Comparison of ENCODE assay signal across 22 cellular contexts in the genomic region with DNA sequence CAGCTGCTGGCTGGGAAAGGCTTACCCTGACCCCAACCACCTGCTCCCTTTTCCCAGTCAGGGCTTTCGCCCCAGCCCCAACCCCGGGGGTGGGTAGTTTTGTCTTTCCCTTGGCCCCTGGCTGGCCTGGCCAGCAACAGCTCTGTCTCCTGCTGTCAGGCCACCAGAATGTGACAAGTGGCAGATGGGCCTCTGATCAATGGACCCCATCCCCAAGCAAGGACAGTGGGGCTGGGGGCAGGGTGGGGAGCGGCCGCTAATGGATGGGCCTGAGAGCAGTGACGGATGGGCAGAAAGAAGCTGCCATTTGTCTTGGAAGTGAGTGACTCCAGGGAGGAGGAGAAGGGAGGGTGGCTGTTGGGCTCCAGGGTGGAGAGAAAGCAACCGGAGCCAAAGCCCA.
"Had no signal": no experiment of that assay in that cellular context is flagged by ENCODE, and none has a peak within 500 bp of the region (broad histone marks: within the 10 kb centered on the region; RNA-seq: fewer than 3 reads in every experiment).

No MANE protein-coding gene starts in this region.

- H3K4me1 ChIP-seq: colonic mucosa, esophagus squamous epithelium, gastrocnemius medialis, heart right ventricle, left lung, lower lobe of right lung had no signal

- H3K9me3 Mint-ChIP-seq: dendritic cell treated with granulocyte-macrophage colony-stimulating factor and Interleukin-4, amounts not matched to agents 40 ng/mL and 50 ng/mL, for 4 days; effector memory CD8-positive, alpha-beta T cell had no signal

- H3K27ac ChIP-seq: colonic mucosa, epithelial cell of prostate, esophagus squamous epithelium, gastrocnemius medialis, heart right ventricle, left lung, lower lobe of right lung had no signal

- H3K4me1 Mint-ChIP-seq: mesothelial cell of epicardium had no signal

- H3K27me3 ChIP-seq: colonic mucosa, gastrocnemius medialis had no signal

- H3K9me3 ChIP-seq: colonic mucosa, gastrocnemius medialis, left lung, lower lobe of right lung, mucosa of descending colon had no signal

- H3K4me3 Mint-ChIP-seq: dendritic cell treated with granulocyte-macrophage colony-stimulating factor and Interleukin-4, amounts not matched to agents 40 ng/mL and 50 ng/mL, for 4 days; effector memory CD8-positive, alpha-beta T cell; endodermal cell; mesothelial cell of epicardium had no signal

- H3K36me3 ChIP-seq: colonic mucosa, esophagus squamous epithelium, gastrocnemius medialis, heart right ventricle, left lung, lower lobe of right lung had no signal

- H3K27ac Mint-ChIP-seq: dendritic cell treated with granulocyte-macrophage colony-stimulating factor and Interleukin-4, amounts not matched to agents 40 ng/mL and 50 ng/mL, for 4 days; effector memory CD8-positive, alpha-beta T cell; endodermal cell; mesothelial cell of epicardium had no signal

- H3K36me3 Mint-ChIP-seq: mesothelial cell of epicardium had no signal

- DNase-seq: colonic mucosa; cortex of kidney; effector CD8-positive, alpha-beta T cell; effector memory CD8-positive, alpha-beta T cell; endodermal cell; erythroblast; esophagus squamous epithelium; foreskin fibroblast; foreskin melanocyte; gastrocnemius medialis; heart right ventricle; hippocampal formation; left cardiac atrium; left lung; left ventricle myocardium superior; lower lobe of right lung; mesenchymal stem cell; mucosa of descending colon; naive B cell had no signal

- H3K4me3 ChIP-seq: colonic mucosa, esophagus squamous epithelium, gastrocnemius medialis, heart right ventricle, left lung, lower lobe of right lung, mucosa of descending colon had no signal
